Comparison of ENCODE assay signal across 20 cellular contexts in genomic region chr4:7638984-7639789, GRCh38.
DNase-seq lines count a peak whose midpoint lies in the region; ATAC-seq and TF ChIP-seq lines count a peak whose summit lies in the region.
"Had no signal": no experiment of that assay in that cellular context is flagged by ENCODE, and none has a peak within 500 bp of the region (broad histone marks: within the 10 kb centered on the region; RNA-seq: fewer than 3 reads in every experiment).

No MANE protein-coding gene starts in this region.

- H3K27ac ChIP-seq in HEK293 (ENCODE audit: extremely low read depth, low read depth, low read length), result no peak overlapping the region
- H3K27ac ChIP-seq in neutrophil, result peak overlapping the region; percentile 12
- H3K27ac ChIP-seq: coronary artery, parathyroid adenoma, stomach had no signal

- H3K36me3 ChIP-seq in HEK293 (ENCODE audit: control insufficient read depth in 2 of 2, insufficient read depth in 1 of 2, low read length in 2 of 2) (no peaks in the 10 kb centered on the region), neutrophil (no peaks in the 10 kb centered on the region)
- H3K36me3 ChIP-seq: stomach had no signal

- intact Hi-C loops in left cardiac atrium (cut with DNase I), result no loop called here

- H3K27me3 ChIP-seq in neutrophil, result no peaks in the 10 kb centered on the region

- CTCF ChIA-PET in HEK293 (lab: Yijun Ruan, JAX), result no interaction called here

- H3K4me1 ChIP-seq in HEK293 (ENCODE audit: control insufficient read depth, insufficient read depth, low read length), result no peaks in the 10 kb centered on the region
- peaks cover 43 to 60% of the 10 kb centered on the region in 2 experiments for H3K4me1 ChIP-seq in neutrophil (ENCODE audit: control insufficient read depth in 1 of 2, insufficient read depth in 1 of 2, low read depth in 1 of 2, low read length in 1 of 2)
- H3K4me1 ChIP-seq: parathyroid adenoma had no signal

- no peaks in the 10 kb centered on the region for H3K9me3 ChIP-seq in HEK293 (ENCODE audit: control insufficient read depth, insufficient read depth, low read depth, low read length)
- no peaks in the 10 kb centered on the region for H3K9me3 ChIP-seq in neutrophil

- DNase-seq in NOMO-1 treated with dmso at 0.1 percent for 144 hours (lab: John Stamatoyannopoulos, UW; ENCODE audit: unreplicated experiment) (peak; percentile 92), left cardiac atrium (no peak), NCI-H82 (lab: John Stamatoyannopoulos, UW) (no peak)
- DNase-seq: activated CD4-positive, alpha-beta memory T cell treated with anti-CD3 and anti-CD28 coated beads for 36 hours; activated T-cell treated with anti-CD3 and anti-CD28 coated beads, Interleukin-2, amount 50 U/mL, for 48 hours; Calu3; foreskin fibroblast; HCEC 1CT; NCI-H146; NCI-H2227 treated with DMSO at 0.1 percent for 48 hours; stimulated activated CD4-positive, alpha-beta T cell treated with anti-CD3 and anti-CD28 coated beads, Interleukin-2, amount 100 ng/mL, for 48 hours; stomach; T-helper 1 cell had no signal

- ATAC-seq in left cardiac atrium, result peak; percentile 18 to 50
- no peak for ATAC-seq in HG02884 (IDR thresholded peaks at IDR 0.05; ENCODE audit: unreplicated experiment)
- ATAC-seq in HG02571 (IDR thresholded peaks at IDR 0.05; ENCODE audit: unreplicated experiment), result no peak
- ATAC-seq: activated naive CD4-positive, alpha-beta T cell treated with anti-CD3 and anti-CD28 coated beads, Interleukin-2, amount 50 U/mL, for 72 hours had no signal

- TF ChIP-seq CTCF in HEK293 (tag by site-specific recombination; IDR thresholded peaks at IDR 0.05), result no peak
- TF ChIP-seq CTCF in neutrophil (IDR thresholded peaks at IDR 0.05), result no peak

- H3K4me3 ChIP-seq in HEK293 (ENCODE audit: low read depth, low read length), result no peak overlapping the region
- peak overlapping the region in 1 of 2 experiments; percentile 4 for H3K4me3 ChIP-seq in neutrophil (ENCODE audit: low read depth in 1 of 2, low read length in 1 of 2)
- H3K4me3 ChIP-seq: coronary artery, stomach had no signal

- POLR2A ChIA-PET in HEK293 (lab: Yijun Ruan, JAX), result no interaction called here

TF ChIP-seq in HEK293, 187 proteins besides CTCF, POLR2A, EP300 and RAD21:
- peak; percentile 80 for TF ChIP-seq ZNF18 (tag by site-specific recombination; IDR thresholded peaks at IDR 0.05)
- TF ChIP-seq EGR2 (tag by site-specific recombination; IDR thresholded peaks at IDR 0.05; ENCODE audit: low read depth), result peak; percentile 93
- no peak for TF ChIP-seq ZNF184 (tag by site-specific recombination; IDR thresholded peaks at IDR 0.05)
- TF ChIP-seq ZFP41 (tag by site-specific recombination; IDR thresholded peaks at IDR 0.05; ENCODE audit: borderline replicate concordance), result no peak
- TF ChIP-seq ZFHX2 (tag by site-specific recombination; conservative IDR thresholded peaks at IDR 0.05), result peak; percentile 97

Comparison
In these comparisons a context has a peak if more than half of its experiments do, and no peak if none do; other contexts are left out.
1. ATAC-seq: peak in left cardiac atrium (2 of 2); none in HG02884 (single experiment) and HG02571 (single experiment).